Comparison of ENCODE assay signal across 16 cellular contexts in the genomic region with DNA sequence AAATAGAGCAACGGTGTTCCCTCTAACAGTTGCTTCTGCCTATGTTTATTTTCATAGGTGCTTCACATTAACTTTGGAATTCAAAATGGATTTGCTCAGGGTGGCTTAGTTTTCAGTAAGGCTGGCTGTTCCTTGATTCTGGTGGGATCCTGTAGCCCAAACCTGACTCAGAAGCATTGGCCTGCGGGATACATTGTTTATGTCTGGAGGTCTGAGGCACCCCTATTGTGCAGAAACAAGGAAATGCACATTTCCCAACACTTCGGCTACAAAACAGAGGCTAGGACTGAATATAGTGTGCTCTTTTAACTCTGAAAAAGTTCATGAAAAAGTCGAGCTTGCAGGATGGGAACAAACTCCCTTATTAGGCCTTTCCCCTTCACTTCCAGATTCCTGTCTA.
"Had no signal": no experiment of that assay in that cellular context is flagged by ENCODE, and none has a peak within 500 bp of the region (broad histone marks: within the 10 kb centered on the region; RNA-seq: fewer than 3 reads in every experiment).

No MANE protein-coding gene starts in this region.

- H3K27me3 ChIP-seq: right atrium auricular region, tibial artery, vagina had no signal

- H3K9me3 ChIP-seq: right atrium auricular region, tibial artery, vagina had no signal

- H3K4me1 ChIP-seq: vagina had no signal

- DNase-seq: activated CD4-positive, alpha-beta memory T cell treated with anti-CD3 and anti-CD28 coated beads for 36 hours; activated CD4-positive, alpha-beta T cell treated with anti-CD3 and anti-CD28 coated beads for 1 hour; activated effector memory CD4-positive, alpha-beta T cell treated with anti-CD3 and anti-CD28 coated beads, Interleukin-2, amount 50 U/mL, for 16 hours; activated T-cell treated with anti-CD3 and anti-CD28 coated beads, Interleukin-2, amount 50 U/mL, for 4 hours; aorta; caudate nucleus; effector memory CD4-positive, alpha-beta T cell; immature natural killer cell; small intestine; SW 1271; tibial artery had no signal

- H3K36me3 ChIP-seq: right atrium auricular region, tibial artery, vagina had no signal

- H3K9ac ChIP-seq: parathyroid adenoma had no signal

- H3K27ac ChIP-seq: parathyroid adenoma, right atrium auricular region, tibial artery, vagina had no signal

- ATAC-seq: activated naive CD4-positive, alpha-beta T cell treated with anti-CD3 and anti-CD28 coated beads, Interleukin-2, amount 50 U/mL, for 72 hours; activated T-cell treated with anti-CD3 and anti-CD28 coated beads, Interleukin-2, amount 50 U/mL, for 4 hours; stimulated activated effector memory CD8-positive, alpha-beta T cell treated with anti-CD3 and anti-CD28 coated beads, Interleukin-12 subunit alpha, Interleukin-12 subunit beta, amount 100 ng/mL, for 72 hours had no signal

- H3K4me3 ChIP-seq: right atrium auricular region, tibial artery, vagina had no signal

- H2AFZ ChIP-seq: parathyroid adenoma had no signal
